15 cellular contexts compared by ENCODE assay signal in the genomic region with DNA sequence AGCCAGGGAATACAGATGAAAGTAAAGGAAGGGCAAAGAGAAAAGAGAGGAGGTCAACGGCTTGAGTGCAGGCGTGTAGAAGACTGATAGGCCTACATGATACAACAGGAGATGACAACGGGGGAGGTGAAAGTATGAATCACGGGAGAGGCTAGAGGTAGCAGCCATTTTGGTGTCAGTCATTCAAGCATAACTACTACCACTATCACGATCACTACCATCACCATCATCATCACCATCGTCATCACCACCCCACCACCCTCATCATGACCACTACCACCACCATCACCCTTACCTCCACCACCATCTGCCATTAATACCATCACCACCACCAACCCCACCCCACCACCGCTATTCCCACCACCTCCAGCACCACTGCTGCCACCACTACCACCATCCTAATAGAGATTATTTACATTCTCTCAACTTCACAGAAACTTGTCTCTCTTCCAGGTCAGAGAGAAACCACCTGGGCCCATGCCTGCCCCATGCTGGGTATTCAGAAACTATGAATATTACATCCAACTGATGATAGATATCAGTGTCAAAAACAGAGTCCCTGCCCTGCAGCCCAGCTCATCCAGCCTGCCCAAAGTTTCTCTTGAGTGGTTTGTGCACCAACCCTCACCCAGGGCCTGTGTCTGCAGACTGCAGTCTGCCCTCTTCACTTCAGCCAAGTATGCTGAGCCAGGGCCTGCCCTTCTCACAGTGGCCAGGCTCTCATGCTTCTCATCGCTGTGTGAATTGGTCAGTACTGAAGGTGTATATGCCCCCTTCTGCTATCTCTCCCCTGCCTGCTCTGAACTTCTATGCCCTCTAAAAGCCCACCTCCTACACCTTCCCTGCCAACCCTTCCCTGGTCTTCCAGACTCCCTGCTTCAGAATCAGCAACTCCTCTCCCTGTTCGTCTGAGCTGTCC.
DNase-seq lines count a peak whose midpoint lies in the region; ATAC-seq, FAIRE-seq and TF ChIP-seq lines count a peak whose summit lies in the region.
"Had no signal": no experiment of that assay in that cellular context is flagged by ENCODE, and none has a peak within 500 bp of the region (broad histone marks: within the 10 kb centered on the region; RNA-seq: fewer than 3 reads in every experiment).

No MANE protein-coding gene starts in this region.

- no peak for TF ChIP-seq CTCF in H1 (IDR thresholded peaks at IDR 0.05; ENCODE audit: control extremely low read depth in 1 of 3, insufficient read depth in 1 of 3, low read depth in 1 of 3, low read length in 3 of 3)

- H3K79me2 ChIP-seq in H1 (ENCODE audit: control insufficient read depth in 1 of 2, insufficient read depth in 2 of 2, low read length in 2 of 2): no peaks in the 10 kb centered on the region

- H3K27me3 ChIP-seq in H1 (replicated peaks in 1 of 4; ENCODE audit: control insufficient read depth in 3 of 4, extremely low read depth in 1 of 4, insufficient read depth in 3 of 4, low read length in 3 of 4): no peaks in the 10 kb centered on the region; a peak in 1 of 7 replicates

- H3K4me3 Mint-ChIP-seq in stimulated activated naive CD8-positive, alpha-beta T cell treated with anti-CD3 and anti-CD28 coated beads, Interleukin-15, amount 100 ng/mL, for 72 hours: no peak overlapping the region
- H3K4me3 Mint-ChIP-seq in stimulated activated effector memory CD8-positive, alpha-beta T cell treated with anti-CD3 and anti-CD28 coated beads, Interleukin-12 subunit alpha, Interleukin-12 subunit beta, amount 100 ng/mL, for 72 hours: no peak overlapping the region
- H3K4me3 Mint-ChIP-seq: B cell; CD4-positive, alpha-beta T cell had no signal

- H3K36me3 Mint-ChIP-seq in stimulated activated effector memory CD8-positive, alpha-beta T cell treated with anti-CD3 and anti-CD28 coated beads, Interleukin-12 subunit alpha, Interleukin-12 subunit beta, amount 100 ng/mL, for 72 hours: no peaks in the 10 kb centered on the region

- POLR2A ChIA-PET in H1 (lab: Charles Lee; ENCODE audit: partially characterized antibody): no interaction called here

- H3K4me3 ChIP-seq in H1 (ENCODE audit: extremely low read depth in 1 of 4, insufficient read depth in 2 of 4, low read depth in 3 of 4, low read length in 4 of 4): no peak overlapping the region

- WGBS in H1 (ENCODE audit: extremely low coverage in 1 of 2, insufficient coverage in 1 of 2, insufficient read length in 1 of 2, insufficient replicate concordance in 2 of 2, low coverage in 1 of 2, low lambda C conversion rate in 2 of 2, missing lambda C conversion rate in 1 of 2), 2 experiments: 88% methylated on average over 9 of the region's 9 CpGs; no CpG with 5 or more reads in 1 of the 2 experiments

- H3K27me3 Mint-ChIP-seq in stimulated activated naive CD8-positive, alpha-beta T cell treated with anti-CD3 and anti-CD28 coated beads, Interleukin-15, amount 100 ng/mL, for 72 hours: peaks cover 22% of the 10 kb centered on the region
- H3K27me3 Mint-ChIP-seq: B cell; CD4-positive, alpha-beta T cell had no signal

- FAIRE-seq in H1 (lab: Jason Lieb, UNC): no peak
- FAIRE-seq: A204.1, H54 had no signal

- H3K14ac ChIP-seq in H1 (ENCODE audit: insufficient read length): no peak overlapping the region

- no peak overlapping the region for H3K27ac Mint-ChIP-seq in stimulated activated naive CD8-positive, alpha-beta T cell treated with anti-CD3 and anti-CD28 coated beads, Interleukin-15, amount 100 ng/mL, for 72 hours
- H3K27ac Mint-ChIP-seq in stimulated activated effector memory CD8-positive, alpha-beta T cell treated with anti-CD3 and anti-CD28 coated beads, Interleukin-12 subunit alpha, Interleukin-12 subunit beta, amount 100 ng/mL, for 72 hours: no peak overlapping the region
- H3K27ac Mint-ChIP-seq: B cell; CD4-positive, alpha-beta T cell had no signal

- peaks cover 0 to 13% (median 7%) of the 10 kb centered on the region in 4 experiments; a peak in 4 of 7 replicates for H3K4me1 ChIP-seq in H1 (replicated peaks in 1 of 4; ENCODE audit: control insufficient read depth in 3 of 4, insufficient read depth in 4 of 4, low read length in 3 of 4)

- no peak overlapping the region for H2BK5ac ChIP-seq in H1 (ENCODE audit: low read depth, low read length)

- H3K23ac ChIP-seq in H1 (ENCODE audit: insufficient read length): no peak overlapping the region

- no peak for TF ChIP-seq EP300 in H1 (IDR thresholded peaks at IDR 0.05; ENCODE audit: borderline replicate concordance in 1 of 2, low read depth in 2 of 2, low read length in 2 of 2)

- CTCF ChIA-PET in H1 (lab: Charles Lee; ENCODE audit: partially characterized antibody): interaction anchor here (0.9 kb wide), 1 partner anchor 16 kb away, joined by 3 read pairs; no protein-coding TSS in a partner anchor

- H3K27ac ChIP-seq in H1 (ENCODE audit: low read depth, low read length): no peak overlapping the region

- no peak for TF ChIP-seq POLR2A in H1 (IDR thresholded peaks at IDR 0.05; ENCODE audit: control extremely low read depth in 1 of 2, low read depth in 2 of 2, low read length in 2 of 2)

- H3K23me2 ChIP-seq in H1 (ENCODE audit: low read depth, low read length): no peaks in the 10 kb centered on the region

- H2BK15ac ChIP-seq in H1 (ENCODE audit: low read length): peak overlapping the region; percentile 10; the same call in 1 of the 2 replicates

- H3K9me3 Mint-ChIP-seq in stimulated activated naive CD8-positive, alpha-beta T cell treated with anti-CD3 and anti-CD28 coated beads, Interleukin-15, amount 100 ng/mL, for 72 hours: no peaks in the 10 kb centered on the region
- no peaks in the 10 kb centered on the region for H3K9me3 Mint-ChIP-seq in stimulated activated effector memory CD8-positive, alpha-beta T cell treated with anti-CD3 and anti-CD28 coated beads, Interleukin-12 subunit alpha, Interleukin-12 subunit beta, amount 100 ng/mL, for 72 hours
- H3K9me3 Mint-ChIP-seq: CD4-positive, alpha-beta T cell had no signal

- no peaks in the 10 kb centered on the region for H3K9me3 ChIP-seq in H1 (ENCODE audit: insufficient read depth in 2 of 2, low read depth in 1 of 2, low read length in 1 of 2)

- no peak overlapping the region for H4K8ac ChIP-seq in H1 (ENCODE audit: extremely low read depth, insufficient read depth, low read length)

- H3K4me1 Mint-ChIP-seq in stimulated activated naive CD8-positive, alpha-beta T cell treated with anti-CD3 and anti-CD28 coated beads, Interleukin-15, amount 100 ng/mL, for 72 hours: peaks cover 11% of the 10 kb centered on the region
- peaks cover 14% of the 10 kb centered on the region for H3K4me1 Mint-ChIP-seq in stimulated activated effector memory CD8-positive, alpha-beta T cell treated with anti-CD3 and anti-CD28 coated beads, Interleukin-12 subunit alpha, Interleukin-12 subunit beta, amount 100 ng/mL, for 72 hours

- no peak overlapping the region for H3K56ac ChIP-seq in H1 (replicated peaks; ENCODE audit: insufficient read length, low read depth, low read length)

- H3K79me1 ChIP-seq in H1 (ENCODE audit: low read depth, low read length): no peaks in the 10 kb centered on the region

- peak; percentile 25 for ATAC-seq in stimulated activated naive CD8-positive, alpha-beta T cell treated with anti-CD3 and anti-CD28 coated beads, Interleukin-15, Interleukin-2, amounts not matched to agents 100 U/mL and 50 U/mL, for 24 hours
- ATAC-seq in stimulated activated naive CD8-positive, alpha-beta T cell treated with anti-CD3 and anti-CD28 coated beads, Interleukin-15, amount 100 ng/mL, for 72 hours: no peak
- peak; percentile 54 for ATAC-seq in stimulated activated effector memory CD8-positive, alpha-beta T cell treated with anti-CD3 and anti-CD28 coated beads, Interleukin-12 subunit alpha, Interleukin-12 subunit beta, amount 100 ng/mL, for 72 hours
- ATAC-seq in GM21515 (IDR thresholded peaks at IDR 0.05; ENCODE audit: unreplicated experiment): no peak
- ATAC-seq: HCT116 had no signal

- TF ChIP-seq RAD21 in H1 (IDR thresholded peaks at IDR 0.05 in 1 of 2, conservative IDR thresholded peaks at IDR 0.05 in 1 of 2; ENCODE audit: low read depth in 2 of 2, low read length in 2 of 2): no peak

- H2BK120ac ChIP-seq in H1 (replicated peaks; ENCODE audit: low read depth, low read length): no peak overlapping the region

- H2AFZ ChIP-seq in H1 (ENCODE audit: low read length): no peak overlapping the region

- no peak overlapping the region for H3K4me2 ChIP-seq in H1 (ENCODE audit: insufficient read depth in 1 of 2, low read depth in 2 of 2, low read length in 2 of 2)

- DNase-seq in stimulated activated naive CD8-positive, alpha-beta T cell treated with anti-CD3 and anti-CD28 coated beads, Interleukin-15, Interleukin-2, amounts not matched to agents 100 U/mL and 50 U/mL, for 24 hours: no peak
- no peak for DNase-seq in stimulated activated naive CD8-positive, alpha-beta T cell treated with anti-CD3 and anti-CD28 coated beads, Interleukin-15, amount 100 ng/mL, for 72 hours
- DNase-seq in H1 (ENCODE audit: low read depth in 1 of 2, low spot score in 2 of 2): no peak
- DNase-seq in stimulated activated effector memory CD8-positive, alpha-beta T cell treated with anti-CD3 and anti-CD28 coated beads, Interleukin-12 subunit alpha, Interleukin-12 subunit beta, amount 100 ng/mL, for 72 hours (ENCODE audit: low spot score in 2 of 2): no peak
- DNase-seq in activated CD4-positive, CD25-positive, alpha-beta regulatory T cell (lab: John Stamatoyannopoulos, UW): no peak
- DNase-seq in epidermal melanocyte (ENCODE audit: insufficient read length, low spot score): no peak
- DNase-seq: C1 segment of cervical spinal cord; Calu3; CD4-positive, alpha-beta T cell; DMS 273 treated with DMSO at 0.1 percent for 48 hours had no signal

- no peak overlapping the region for H2BK12ac ChIP-seq in H1 (ENCODE audit: low read depth, low read length)

- H2BK20ac ChIP-seq in H1 (ENCODE audit: low read length): no peak overlapping the region; the same call in 1 of the 2 replicates

- H3K18ac ChIP-seq in H1 (ENCODE audit: extremely low read depth, low read length): no peak overlapping the region

- peak overlapping the region; percentile 56 for H4K91ac ChIP-seq in H1 (replicated peaks; ENCODE audit: insufficient read length, low read length)

- H4K20me1 ChIP-seq in H1 (replicated peaks in 1 of 2; ENCODE audit: control insufficient read depth in 1 of 2, insufficient read depth in 2 of 2, low read length in 2 of 2): no peaks in the 10 kb centered on the region

- H3K4ac ChIP-seq in H1 (replicated peaks; ENCODE audit: insufficient read length, low read depth, low read length): no peak overlapping the region

- H3K9ac ChIP-seq in H1 (replicated peaks in 1 of 4; ENCODE audit: extremely low read depth in 1 of 4, low read depth in 3 of 4, low read length in 3 of 4): no peak overlapping the region

- no peak overlapping the region for H4K5ac ChIP-seq in H1 (ENCODE audit: insufficient read length, low read depth, low read length)

- no peaks in the 10 kb centered on the region for H3K36me3 ChIP-seq in H1 (ENCODE audit: control insufficient read depth in 2 of 4, insufficient read depth in 4 of 4, low read length in 3 of 4)

- H2AK5ac ChIP-seq in H1 (ENCODE audit: low read depth, low read length): no peak overlapping the region; the same call in 1 of the 2 replicates

TF ChIP-seq in H1, 55 proteins besides CTCF, POLR2A, EP300 and RAD21 (continues in another document):
- TF ChIP-seq EZH2 (IDR thresholded peaks at IDR 0.05; ENCODE audit: low read depth, low read length, severe bottlenecking): no peak
- no peak for TF ChIP-seq GABPA (IDR thresholded peaks at IDR 0.05; ENCODE audit: borderline replicate concordance, insufficient read depth, low read length)
- no peak for TF ChIP-seq RXRA (IDR thresholded peaks at IDR 0.05; ENCODE audit: insufficient read depth, low read depth, low read length)

Comparison
In these comparisons a context has a peak if more than half of its experiments do, and no peak if none do; other contexts are left out.
1. ATAC-seq: peak in stimulated activated naive CD8-positive, alpha-beta T cell treated with anti-CD3 and anti-CD28 coated beads, Interleukin-15, Interleukin-2, amounts not matched to agents 100 U/mL and 50 U/mL, for 24 hours (single experiment) and stimulated activated effector memory CD8-positive, alpha-beta T cell treated with anti-CD3 and anti-CD28 coated beads, Interleukin-12 subunit alpha, Interleukin-12 subunit beta, amount 100 ng/mL, for 72 hours (single experiment); none in stimulated activated naive CD8-positive, alpha-beta T cell treated with anti-CD3 and anti-CD28 coated beads, Interleukin-15, amount 100 ng/mL, for 72 hours (single experiment) and GM21515 (single experiment).